In genomic region chr1:41356752-41357151, GRCh38 we compare ENCODE assay signal across 12 cellular contexts. TPM values are rescaled to one million over a fixed set of nuclear protein-coding genes. Genes with fewer than 3 reads are reported as not detected.
DNase-seq lines count a peak whose midpoint lies in the region; ATAC-seq and TF ChIP-seq lines count a peak whose summit lies in the region.
"Had no signal": no experiment of that assay in that cellular context is flagged by ENCODE, and none has a peak within 500 bp of the region (broad histone marks: within the 10 kb centered on the region; RNA-seq: fewer than 3 reads in every experiment).

No MANE protein-coding gene starts in this region.

- H3K4me1 ChIP-seq in BLaER1 (peaks cover 56% of the 10 kb centered on the region), right atrium auricular region (peaks cover 0 to 56% of the 10 kb centered on the region in 2 donors), skeletal muscle tissue (ENCODE audit: control insufficient read depth in 3 of 3, insufficient read depth in 3 of 3, low read length in 3 of 3) (peaks cover 40 to 54% (median 51%) of the 10 kb centered on the region in 3 donors), HAP-1 (peaks cover 8% of the 10 kb centered on the region)
- peaks cover 4 to 6% of the 10 kb centered on the region in 2 donors for H3K4me1 ChIP-seq in naive thymus-derived CD4-positive, alpha-beta T cell (ENCODE audit: control insufficient read depth in 2 of 2, insufficient read depth in 2 of 2, low read length in 2 of 2)

- CTCF ChIA-PET in naive thymus-derived CD4-positive, alpha-beta T cell (lab: Charles Lee): no interaction called here

- no peak for ATAC-seq in naive thymus-derived CD4-positive, alpha-beta T cell
- ATAC-seq: GM23338 had no signal

- DNase-seq in CD1c-positive myeloid dendritic cell (ENCODE audit: extremely low spot score) (peak; percentile 8), right atrium auricular region (ENCODE audit: low spot score) (no peak), HAP-1 (ENCODE audit: low spot score in 2 of 2) (no peak), inferior parietal cortex (ENCODE audit: extremely low spot score) (no peak)
- DNase-seq in naive thymus-derived CD4-positive, alpha-beta T cell: no peak
- DNase-seq: NCI-H1417 treated with DMSO at 0.1 percent for 48 hours, NCI-H2029, NCI-H510A treated with DMSO at 0.1 percent for 48 hours had no signal

- H3K4me1 Mint-ChIP-seq in naive thymus-derived CD4-positive, alpha-beta T cell: peaks cover 0 to 17% (median 7%) of the 10 kb centered on the region in 7 donors

- H3K9me3 Mint-ChIP-seq in naive thymus-derived CD4-positive, alpha-beta T cell: no peaks in the 10 kb centered on the region
- H3K9me3 Mint-ChIP-seq: GM23338 had no signal

- H3K4me3 ChIP-seq in BLaER1: no peak overlapping the region
- no peak overlapping the region for H3K4me3 ChIP-seq in right atrium auricular region
- no peak overlapping the region for H3K4me3 ChIP-seq in skeletal muscle tissue (ENCODE audit: low read length in 3 of 3)
- no peak overlapping the region for H3K4me3 ChIP-seq in naive thymus-derived CD4-positive, alpha-beta T cell (ENCODE audit: low read length)
- no peak overlapping the region for H3K4me3 ChIP-seq in HAP-1
- H3K4me3 ChIP-seq: GM23338, SJCRH30 had no signal

- H3K36me3 ChIP-seq in BLaER1: no peaks in the 10 kb centered on the region
- H3K36me3 ChIP-seq in right atrium auricular region: no peaks in the 10 kb centered on the region
- H3K36me3 ChIP-seq in skeletal muscle tissue (ENCODE audit: control insufficient read depth in 3 of 3, insufficient read depth in 3 of 3, low read length in 3 of 3): no peaks in the 10 kb centered on the region
- H3K36me3 ChIP-seq in naive thymus-derived CD4-positive, alpha-beta T cell (ENCODE audit: control insufficient read depth in 2 of 3, insufficient read depth in 3 of 3, low read length in 3 of 3): no peaks in the 10 kb centered on the region
- H3K36me3 ChIP-seq in HAP-1 (replicated peaks): no peaks in the 10 kb centered on the region
- H3K36me3 ChIP-seq: SJCRH30 had no signal

- intact Hi-C loops in naive thymus-derived CD4-positive, alpha-beta T cell (cut with micrococcal nuclease): no loop called here

- H3K27ac ChIP-seq in BLaER1 (peak overlapping the region; percentile 53; the same call in 1 of the 2 replicates), right atrium auricular region (peak overlapping the region; percentile 64 to 65), skeletal muscle tissue (ENCODE audit: low read depth, low read length) (peak overlapping the region; percentile 23)
- no peak overlapping the region for H3K27ac ChIP-seq in naive thymus-derived CD4-positive, alpha-beta T cell (ENCODE audit: low read depth, low read length)
- H3K27ac ChIP-seq: SJCRH30 had no signal

- H3K4me3 Mint-ChIP-seq in naive thymus-derived CD4-positive, alpha-beta T cell: no peak overlapping the region
- H3K4me3 Mint-ChIP-seq: GM23338 had no signal

- no peak for TF ChIP-seq CTCF in right atrium auricular region (IDR thresholded peaks at IDR 0.05)

- H3K9me3 ChIP-seq in BLaER1 (no peaks in the 10 kb centered on the region), right atrium auricular region (no peaks in the 10 kb centered on the region), skeletal muscle tissue (ENCODE audit: control insufficient read depth in 3 of 3, low read length in 3 of 3) (no peaks in the 10 kb centered on the region), HAP-1 (no peaks in the 10 kb centered on the region)
- no peaks in the 10 kb centered on the region for H3K9me3 ChIP-seq in naive thymus-derived CD4-positive, alpha-beta T cell (ENCODE audit: control insufficient read depth in 2 of 3, low read length in 3 of 3)
- H3K9me3 ChIP-seq: SJCRH30 had no signal

- POLR2A ChIA-PET in naive thymus-derived CD4-positive, alpha-beta T cell (lab: Charles Lee): no interaction called here

- H3K36me3 Mint-ChIP-seq in naive thymus-derived CD4-positive, alpha-beta T cell: no peaks in the 10 kb centered on the region

- peak overlapping the region; percentile 81 for H3K4me2 ChIP-seq in BLaER1

- no peak overlapping the region for H3K27ac Mint-ChIP-seq in naive thymus-derived CD4-positive, alpha-beta T cell
- H3K27ac Mint-ChIP-seq: GM23338 had no signal

- H4K20me1 ChIP-seq in BLaER1: no peaks in the 10 kb centered on the region

- H3K27me3 ChIP-seq in BLaER1: peaks cover 4% of the 10 kb centered on the region; the same call in 1 of the 2 replicates
- H3K27me3 ChIP-seq in right atrium auricular region: no peaks in the 10 kb centered on the region
- no peaks in the 10 kb centered on the region for H3K27me3 ChIP-seq in skeletal muscle tissue (ENCODE audit: control insufficient read depth in 3 of 3, insufficient read depth in 3 of 3, low read length in 3 of 3)
- no peaks in the 10 kb centered on the region for H3K27me3 ChIP-seq in naive thymus-derived CD4-positive, alpha-beta T cell (ENCODE audit: control insufficient read depth in 2 of 2, insufficient read depth in 2 of 2, low read length in 2 of 2)
- H3K27me3 ChIP-seq in HAP-1 (ENCODE audit: low read depth): no peaks in the 10 kb centered on the region
- H3K27me3 ChIP-seq: SJCRH30 had no signal

- H3K9ac ChIP-seq in BLaER1: peak overlapping the region; percentile 66; the same call in 1 of the 2 replicates
- H3K9ac ChIP-seq in skeletal muscle tissue (ENCODE audit: low read depth in 1 of 3, low read length in 3 of 3): peak overlapping the region in 1 of 3 donors; percentile 69

- in situ Hi-C loops in HAP-1 (cut with MboI; ENCODE audit: low sequenced_read_pairs): no loop called here

- peaks cover 5 to 30% (median 20%) of the 10 kb centered on the region in 5 donors for H3K27me3 Mint-ChIP-seq in naive thymus-derived CD4-positive, alpha-beta T cell

RNA-seq across cellular contexts. Expression of gene FOXO6, which starts 4.5 kb away (rescaled TPM):
- 1 to 10 TPM; 1.4 to 1.9 TPM for total RNA-seq in right atrium auricular region
- 2.6 TPM for total RNA-seq in skeletal muscle tissue
- total RNA-seq in naive thymus-derived CD4-positive, alpha-beta T cell: 1 to 10 TPM in 1 of 5 experiments, under 1 TPM in 1, not detected in 3; 0.66 to 1.3 TPM
- not detected for polyA plus RNA-seq in naive thymus-derived CD4-positive, alpha-beta T cell
